Comparison of ENCODE assay signal across 1 cellular context in genomic region chr16:553601-554296, GRCh38.
TF ChIP-seq lines count a peak whose summit lies in the region.

No MANE protein-coding gene starts in this region.

TF ChIP-seq in IMR-90, 13 proteins besides CTCF, POLR2A, EP300 and RAD21 (continued from another document):
- no peak for TF ChIP-seq USF2 (IDR thresholded peaks at IDR 0.05; ENCODE audit: low read depth, low read length)
- no peak for TF ChIP-seq CEBPB (IDR thresholded peaks at IDR 0.05; ENCODE audit: low read depth, low read length)
- no peak for TF ChIP-seq ELK1 (IDR thresholded peaks at IDR 0.05; ENCODE audit: borderline replicate concordance, low read depth, low read length)
- no peak for TF ChIP-seq RCOR1 (IDR thresholded peaks at IDR 0.05; ENCODE audit: insufficient replicate concordance, low read length)
- TF ChIP-seq NFE2L2 (IDR thresholded peaks at IDR 0.05; ENCODE audit: low read depth, low read length) = no peak
- TF ChIP-seq CHD1 (IDR thresholded peaks at IDR 0.05; ENCODE audit: low read depth, low read length) = no peak
- no peak for TF ChIP-seq RFX5 (IDR thresholded peaks at IDR 0.05; ENCODE audit: low read depth, low read length)
